In the genomic region with DNA sequence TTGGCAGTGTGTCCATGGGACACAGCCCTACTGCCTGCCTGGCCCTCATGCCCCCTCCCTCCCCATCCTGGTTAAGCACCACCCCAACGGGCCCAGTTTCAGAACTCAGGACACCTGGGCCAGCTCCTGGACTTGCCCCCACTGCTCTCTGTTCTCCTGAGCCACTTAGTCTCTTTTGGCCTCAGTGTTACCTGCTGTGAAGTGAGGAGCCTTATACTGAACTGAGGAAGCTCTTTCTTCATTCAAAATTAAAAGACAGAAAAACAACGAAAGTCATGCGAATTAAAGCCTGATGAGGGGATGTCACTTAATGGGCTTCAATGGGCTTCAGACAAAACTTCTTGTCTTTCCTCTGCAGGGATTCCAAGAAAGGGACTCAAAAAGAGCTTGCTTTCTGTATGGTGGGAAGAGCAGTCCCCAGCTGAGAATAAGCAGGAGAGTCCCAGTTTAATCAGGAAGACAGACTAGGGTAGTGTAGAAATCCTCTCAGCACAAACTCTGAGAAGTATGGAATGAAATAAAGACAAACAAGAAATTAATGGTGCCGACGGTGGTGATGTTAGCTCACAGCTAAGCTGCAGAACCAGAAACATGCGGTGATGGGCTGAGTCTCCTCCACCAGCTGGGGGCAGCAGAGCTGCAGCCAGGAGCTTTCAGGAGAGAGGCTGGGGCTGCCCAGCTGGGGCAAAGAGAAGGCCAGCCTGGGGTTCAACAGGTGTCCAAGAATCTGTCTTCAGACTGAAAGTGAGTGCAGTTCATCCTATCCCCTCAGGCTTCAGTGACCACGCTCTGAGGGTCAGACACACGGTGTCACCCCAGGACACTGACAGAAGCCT, we compare ENCODE assay signal across 8 cellular contexts.
DNase-seq lines count a peak whose midpoint lies in the region; ATAC-seq and TF ChIP-seq lines count a peak whose summit lies in the region.

No MANE protein-coding gene starts in this region.

- H3K27me3 ChIP-seq in left ventricle myocardium inferior (ENCODE audit: low read depth), result peaks cover 60% of the 10 kb centered on the region

- H3K4me3 ChIP-seq in left ventricle myocardium inferior, result no peak overlapping the region

- H3K9me3 ChIP-seq in left ventricle myocardium inferior (replicated peaks), result no peaks in the 10 kb centered on the region

- intact Hi-C loops in left ventricle myocardium inferior (cut with micrococcal nuclease), result no loop called here

- ATAC-seq in HG03442 (IDR thresholded peaks at IDR 0.05; ENCODE audit: unreplicated experiment), result no peak

- DNase-seq in activated effector memory CD4-positive, alpha-beta T cell treated with anti-CD3 and anti-CD28 coated beads, Interleukin-2, amount 50 U/mL, for 16 hours, result peak; percentile 74
- no peak for DNase-seq in activated effector memory CD4-positive, alpha-beta T cell treated with Interleukin-2 at 50 U/mL for 16 hours
- peak; percentile 38 for DNase-seq in KG1 (lab: John Stamatoyannopoulos, UW)
- peak; percentile 50 for DNase-seq in activated T-cell treated with anti-CD3 and anti-CD28 coated beads, Interleukin-2, amount 50 U/mL, for 1 hour
- DNase-seq in left ventricle myocardium inferior, result no peak
- peak; percentile 8 to 9 for DNase-seq in stimulated activated CD4-positive, alpha-beta T cell treated with anti-CD3 and anti-CD28 coated beads, Interleukin-4, amount 100 ng/mL, for 4 hours
- no peak for DNase-seq in LoVo (ENCODE audit: low spot score)

- H3K27ac ChIP-seq in left ventricle myocardium inferior (replicated peaks), result no peak overlapping the region

- no peaks in the 10 kb centered on the region for H3K36me3 ChIP-seq in left ventricle myocardium inferior

- no peaks in the 10 kb centered on the region for H3K4me1 ChIP-seq in left ventricle myocardium inferior

- TF ChIP-seq CTCF in left ventricle myocardium inferior (IDR thresholded peaks at IDR 0.05; ENCODE audit: borderline replicate concordance), result peak; percentile 53

Comparison
In these comparisons a context has a peak if more than half of its experiments do, and no peak if none do; other contexts are left out.
1. DNase-seq: peak in activated effector memory CD4-positive, alpha-beta T cell treated with anti-CD3 and anti-CD28 coated beads, Interleukin-2, amount 50 U/mL, for 16 hours (single experiment), KG1 (single experiment), activated T-cell treated with anti-CD3 and anti-CD28 coated beads, Interleukin-2, amount 50 U/mL, for 1 hour (single experiment) and stimulated activated CD4-positive, alpha-beta T cell treated with anti-CD3 and anti-CD28 coated beads, Interleukin-4, amount 100 ng/mL, for 4 hours (2 of 2); none in activated effector memory CD4-positive, alpha-beta T cell treated with Interleukin-2 at 50 U/mL for 16 hours (single experiment), left ventricle myocardium inferior (single experiment) and LoVo (single experiment).